Comparison of ENCODE assay signal across 8 cellular contexts in genomic region chr22:39021552-39022250, GRCh38. TPM values are rescaled to one million over a fixed set of nuclear protein-coding genes. Genes with fewer than 3 reads are reported as not detected.
DNase-seq lines count a peak whose midpoint lies in the region; ATAC-seq and TF ChIP-seq lines count a peak whose summit lies in the region.

No MANE protein-coding gene starts in this region.

- CTCF ChIA-PET in CD8-positive, alpha-beta memory T cell (lab: Charles Lee): interaction anchor here (1.0 to 2.0 kb wide), 4 partner anchors 18 to 96 kb away, joined by 3 to 8 read pairs (median 4); no protein-coding TSS in a partner anchor
- CTCF ChIA-PET in Panc1 (lab: Charles Lee): interaction anchor here (0.7 kb wide), 1 partner anchor 160 kb away, joined by 5 read pairs; no protein-coding TSS in a partner anchor

- DNase-seq in CD8-positive, alpha-beta memory T cell: no peak
- DNase-seq in Panc1 (ENCODE audit: low read depth, low spot score) (no peak), esophagus squamous epithelium (lab: John Stamatoyannopoulos, UW) (no peak), trophoblast cell (peak in 1 of 2 donors; percentile 27), putamen (ENCODE audit: low spot score) (no peak), retina (no peak)

- peak overlapping the region; percentile 76 for H3K27ac ChIP-seq in CD8-positive, alpha-beta memory T cell (ENCODE audit: low read depth, low read length)
- H3K27ac ChIP-seq in Panc1 (ENCODE audit: low read length): peak overlapping the region; percentile 40
- H3K27ac ChIP-seq in esophagus squamous epithelium: peak overlapping the region; percentile 61 to 89 (median 80)
- H3K27ac ChIP-seq in trophoblast cell (ENCODE audit: low read depth, low read length): no peak overlapping the region

- peaks cover 50 to 78% (median 53%) of the 10 kb centered on the region in 3 donors for H3K4me1 Mint-ChIP-seq in CD8-positive, alpha-beta memory T cell

- WGBS in esophagus squamous epithelium, 2 donors: 53 to 58% methylated on average over 5 to 9 of the region's 9 CpGs
- WGBS in trophoblast cell (ENCODE audit: extremely low coverage, insufficient coverage, insufficient read length): no CpG with 5 or more reads among the region's 9 CpGs

- no peak for TF ChIP-seq POLR2A in esophagus squamous epithelium (IDR thresholded peaks at IDR 0.05)

- no peak overlapping the region for H4K12ac ChIP-seq in trophoblast cell (ENCODE audit: low read depth, low read length)

- no peak overlapping the region for H3K14ac ChIP-seq in trophoblast cell (ENCODE audit: low read length)

- no peak overlapping the region for H2AFZ ChIP-seq in trophoblast cell (ENCODE audit: insufficient read depth, low read length, poor library complexity)

- H3K36me3 ChIP-seq in CD8-positive, alpha-beta memory T cell (ENCODE audit: insufficient read depth, low read length): peaks cover 8% of the 10 kb centered on the region
- H3K36me3 ChIP-seq in Panc1 (ENCODE audit: control insufficient read depth, insufficient read depth, low read length): no peaks in the 10 kb centered on the region
- peaks cover 0 to 23% (median 0%) of the 10 kb centered on the region in 3 donors for H3K36me3 ChIP-seq in esophagus squamous epithelium
- no peaks in the 10 kb centered on the region for H3K36me3 ChIP-seq in trophoblast cell (ENCODE audit: control insufficient read depth in 1 of 2, insufficient read depth in 2 of 2, low read length in 2 of 2)

- H3K27ac Mint-ChIP-seq in CD8-positive, alpha-beta memory T cell: peak overlapping the region; percentile 86 to 100 (median 96)

- H2BK12ac ChIP-seq in trophoblast cell (ENCODE audit: low read length): peak overlapping the region; percentile 55

- peak overlapping the region; percentile 79 for H3K4me3 ChIP-seq in CD8-positive, alpha-beta memory T cell (ENCODE audit: low read length)
- H3K4me3 ChIP-seq in Panc1 (ENCODE audit: low read depth in 2 of 2, low read length in 2 of 2): peak overlapping the region; percentile 27 to 55
- H3K4me3 ChIP-seq in esophagus squamous epithelium: peak overlapping the region; percentile 16 to 66 (median 46)
- H3K4me3 ChIP-seq in trophoblast cell (ENCODE audit: low read depth, low read length): no peak overlapping the region

- in situ Hi-C loops in Panc1 (cut with HindIII; ENCODE audit: low pct_unique_long_range_greater_than_20kb, low sequenced_read_pairs): no loop called here

- H3K4ac ChIP-seq in trophoblast cell (ENCODE audit: low read depth, low read length): peak overlapping the region; percentile 33

- POLR2A ChIA-PET in CD8-positive, alpha-beta memory T cell (lab: Charles Lee): interaction anchor here (0.6 to 1.2 kb wide), 6 partner anchors 16 to 98 kb away, joined by 3 to 7 read pairs (median 6); no protein-coding TSS in a partner anchor
- POLR2A ChIA-PET in Panc1 (lab: Charles Lee): no interaction called here

- BruUV-seq in Panc1 (replicated peaks; lab: Mats Ljungman, UMichigan): no TSS peak

- H4K8ac ChIP-seq in trophoblast cell (ENCODE audit: low read depth, low read length): peak overlapping the region; percentile 84

- no peak overlapping the region for H2BK5ac ChIP-seq in trophoblast cell (ENCODE audit: low read depth, low read length, poor library complexity)

- H3K79me1 ChIP-seq in trophoblast cell (ENCODE audit: low read length): peaks cover 5% of the 10 kb centered on the region

- H2BK120ac ChIP-seq in trophoblast cell (ENCODE audit: insufficient read depth, low read length, poor library complexity): peak overlapping the region; percentile 31

- no peaks in the 10 kb centered on the region for H3K79me2 ChIP-seq in trophoblast cell (ENCODE audit: control insufficient read depth, insufficient read depth, low read length, poor library complexity)

- ATAC-seq in Panc1 (peak; percentile 20; the same call in 1 of the 2 replicates), HG03469 (IDR thresholded peaks at IDR 0.05; ENCODE audit: unreplicated experiment) (no peak), GM21526 (IDR thresholded peaks at IDR 0.05; ENCODE audit: low FRiP score, unreplicated experiment) (no peak)

- H3K9ac ChIP-seq in trophoblast cell (ENCODE audit: low read length): no peak overlapping the region

- peak overlapping the region; percentile 33 for H3K18ac ChIP-seq in trophoblast cell (ENCODE audit: low read length)

- peaks cover 0 to 66% (median 12%) of the 10 kb centered on the region in 3 donors for H3K36me3 Mint-ChIP-seq in CD8-positive, alpha-beta memory T cell

- H3K27me3 ChIP-seq in CD8-positive, alpha-beta memory T cell (ENCODE audit: insufficient read depth, low read length, poor library complexity, severe bottlenecking): no peaks in the 10 kb centered on the region
- H3K27me3 ChIP-seq in Panc1 (ENCODE audit: control insufficient read depth, insufficient read depth, low read length) (no peaks in the 10 kb centered on the region), esophagus squamous epithelium (no peaks in the 10 kb centered on the region), trophoblast cell (ENCODE audit: insufficient read depth, low read length) (no peaks in the 10 kb centered on the region)

- no peaks in the 10 kb centered on the region for H3K27me3 Mint-ChIP-seq in CD8-positive, alpha-beta memory T cell

- H3K9me3 Mint-ChIP-seq in CD8-positive, alpha-beta memory T cell: no peaks in the 10 kb centered on the region

- peak overlapping the region; percentile 54 for H4K91ac ChIP-seq in trophoblast cell (ENCODE audit: low read depth, low read length)

- H2AK5ac ChIP-seq in trophoblast cell (ENCODE audit: low read length): peak overlapping the region; percentile 7

- peaks cover 35% of the 10 kb centered on the region for H3K4me1 ChIP-seq in CD8-positive, alpha-beta memory T cell (ENCODE audit: insufficient read depth, low read length)
- H3K4me1 ChIP-seq in Panc1 (ENCODE audit: control insufficient read depth, insufficient read depth, low read length): peaks cover 3% of the 10 kb centered on the region; the same call in 1 of the 2 replicates
- peaks cover 0 to 31% (median 11%) of the 10 kb centered on the region in 3 donors for H3K4me1 ChIP-seq in esophagus squamous epithelium
- H3K4me1 ChIP-seq in trophoblast cell (ENCODE audit: control insufficient read depth in 1 of 2, insufficient read depth in 2 of 2, low read length in 2 of 2): peaks cover 9 to 11% of the 10 kb centered on the region in 2 experiments

- TF ChIP-seq CTCF in Panc1 (IDR thresholded peaks at IDR 0.05): no peak
- TF ChIP-seq CTCF in esophagus squamous epithelium (IDR thresholded peaks at IDR 0.05): no peak

- no peak overlapping the region for H3K23ac ChIP-seq in trophoblast cell (ENCODE audit: low read length)

- no peak overlapping the region for H3K4me2 ChIP-seq in trophoblast cell (ENCODE audit: low read length)

- H3K9me3 ChIP-seq in CD8-positive, alpha-beta memory T cell (ENCODE audit: low read length): no peaks in the 10 kb centered on the region
- H3K9me3 ChIP-seq in Panc1 (ENCODE audit: control insufficient read depth, insufficient read depth, low read depth, low read length): no peaks in the 10 kb centered on the region
- no peaks in the 10 kb centered on the region for H3K9me3 ChIP-seq in esophagus squamous epithelium
- H3K9me3 ChIP-seq in trophoblast cell (ENCODE audit: insufficient read depth, low read depth, low read length): no peaks in the 10 kb centered on the region

- peak overlapping the region; percentile 86 to 97 (median 96) for H3K4me3 Mint-ChIP-seq in CD8-positive, alpha-beta memory T cell

- intact Hi-C loops in Panc1 (cut with micrococcal nuclease; ENCODE audit: unreplicated experiment) (no loop called here), esophagus squamous epithelium (cut with DNase I) (no loop called here)

RNA-seq across cellular contexts. Expression of gene APOBEC3D, which starts 0.8 kb away (rescaled TPM):
- 10 to 100 TPM; 40.8 to 41.3 TPM for total RNA-seq in CD8-positive, alpha-beta memory T cell
- 20.1 TPM for polyA plus RNA-seq in CD8-positive, alpha-beta memory T cell
- 3.3 TPM for total RNA-seq in Panc1 (2021; ENCODE audit: unreplicated experiment)
- 0.27 TPM for polyA plus RNA-seq in Panc1 (2012; ENCODE audit: insufficient read length)
- total RNA-seq in esophagus squamous epithelium: 1 to 10 TPM in 1 of 4 donors, under 1 TPM in 2, not detected in 1; 0.35 to 1.2 (median 0.76) TPM
- polyA plus RNA-seq in trophoblast cell (2013): 1.9 and 2.1 TPM in 2 replicates

RNA-seq across cellular contexts. Expression of gene APOBEC3C, which starts 7.6 kb away (rescaled TPM):
- 100 to 1,000 TPM; 133 to 138 TPM for total RNA-seq in CD8-positive, alpha-beta memory T cell
- polyA plus RNA-seq in CD8-positive, alpha-beta memory T cell: 255 TPM
- total RNA-seq in Panc1 (2021; ENCODE audit: unreplicated experiment): 12.7 TPM
- 12.1 TPM for polyA plus RNA-seq in Panc1 (2012; ENCODE audit: insufficient read length)
- 10 to 100 TPM in 1 of 4 donors, 1 to 10 TPM in 3; 7.6 to 20.3 (median 9.0) TPM for total RNA-seq in esophagus squamous epithelium
- polyA plus RNA-seq in trophoblast cell (2013): 34.2 and 34.6 TPM in 2 replicates

RNA-seq across cellular contexts. Expression of gene APOBEC3F, which starts 19.0 kb away (rescaled TPM):
- total RNA-seq in CD8-positive, alpha-beta memory T cell: 10 to 100 TPM; 28.4 to 30.1 TPM
- polyA plus RNA-seq in CD8-positive, alpha-beta memory T cell: 20.5 TPM
- 7.7 TPM for total RNA-seq in Panc1 (2021; ENCODE audit: unreplicated experiment)
- 5.1 TPM for polyA plus RNA-seq in Panc1 (2012; ENCODE audit: insufficient read length)
- 1 to 10 TPM in 3 of 4 donors, under 1 TPM in 1; 0.44 to 2.7 (median 2.2) TPM for total RNA-seq in esophagus squamous epithelium
- polyA plus RNA-seq in trophoblast cell (2013): 4.4 and 4.6 TPM in 2 replicates

RNA-seq across cellular contexts. Expression of gene APOBEC3B, which starts 39.6 kb away (rescaled TPM):
- total RNA-seq in CD8-positive, alpha-beta memory T cell: 1 to 10 TPM; 6.7 to 7.3 TPM
- polyA plus RNA-seq in CD8-positive, alpha-beta memory T cell: 0.55 TPM
- total RNA-seq in Panc1 (2021; ENCODE audit: unreplicated experiment) (15.6 TPM), esophagus squamous epithelium (1 to 10 TPM in 3 of 4 donors, not detected in 1; 1.1 to 5.3 (median 3.1) TPM)
- 9.4 TPM for polyA plus RNA-seq in Panc1 (2012; ENCODE audit: insufficient read length)
- 2.4 and 2.5 TPM in 2 replicates for polyA plus RNA-seq in trophoblast cell (2013)

RNA-seq across cellular contexts. Expression of gene APOBEC3G, which starts 55.4 kb away (rescaled TPM):
- 100 to 1,000 TPM; 158 to 165 TPM for total RNA-seq in CD8-positive, alpha-beta memory T cell
- 256 TPM for polyA plus RNA-seq in CD8-positive, alpha-beta memory T cell
- 4.8 TPM for total RNA-seq in Panc1 (2021; ENCODE audit: unreplicated experiment)
- 4.8 TPM for polyA plus RNA-seq in Panc1 (2012; ENCODE audit: insufficient read length)
- total RNA-seq in esophagus squamous epithelium: 10 to 100 TPM in 2 of 4 donors, 1 to 10 TPM in 1, under 1 TPM in 1; 0.91 to 12.1 (median 6.5) TPM
- polyA plus RNA-seq in trophoblast cell (2013): 1.4 and 1.8 TPM in 2 replicates
